15 cellular contexts compared by ENCODE assay signal in genomic region chr2:237209885-237210284, GRCh38.
"Had no signal": no experiment of that assay in that cellular context is flagged by ENCODE, and none has a peak within 500 bp of the region (broad histone marks: within the 10 kb centered on the region; RNA-seq: fewer than 3 reads in every experiment).

No MANE protein-coding gene starts in this region.

- H3K4me3 ChIP-seq: adrenal gland, lung had no signal

- H3K27me3 ChIP-seq: adrenal gland had no signal

- H3K27ac ChIP-seq: parathyroid adenoma, WERI-Rb-1 had no signal

- H2AFZ ChIP-seq: parathyroid adenoma had no signal

- H3K9ac ChIP-seq: parathyroid adenoma had no signal

- DNase-seq: activated CD4-positive, alpha-beta memory T cell treated with anti-CD3 and anti-CD28 coated beads for 36 hours; activated CD4-positive, alpha-beta T cell treated with anti-CD3 and anti-CD28 coated beads for 36 hours; activated effector memory CD4-positive, alpha-beta T cell treated with Interleukin-2 at 50 U/mL for 16 hours; activated naive CD4-positive, alpha-beta T cell treated with anti-CD3 and anti-CD28 coated beads, Interleukin-2, amount 50 U/mL, for 16 hours; activated T-cell treated with anti-CD3 and anti-CD28 coated beads, Interleukin-2, amount 50 U/mL, for 4 hours; caudate nucleus; foreskin melanocyte; naive B cell; retina; stimulated activated CD4-positive, alpha-beta T cell treated with anti-CD3 and anti-CD28 coated beads, Interleukin-4, amount 100 ng/mL, for 24 hours; stimulated activated naive CD4-positive, alpha-beta T cell treated with Interleukin-2 at 50 U/mL for 16 hours; WERI-Rb-1 had no signal

- ATAC-seq: activated CD4-positive, alpha-beta T cell treated with anti-CD3 and anti-CD28 coated beads for 36 hours; activated T-cell treated with anti-CD3 and anti-CD28 coated beads, Interleukin-2, amount 50 U/mL, for 4 hours had no signal

- H3K9me3 ChIP-seq: adrenal gland had no signal

- H3K36me3 ChIP-seq: adrenal gland, WERI-Rb-1 had no signal
